ENCODE assay signal across 10 cellular contexts in the genomic region with DNA sequence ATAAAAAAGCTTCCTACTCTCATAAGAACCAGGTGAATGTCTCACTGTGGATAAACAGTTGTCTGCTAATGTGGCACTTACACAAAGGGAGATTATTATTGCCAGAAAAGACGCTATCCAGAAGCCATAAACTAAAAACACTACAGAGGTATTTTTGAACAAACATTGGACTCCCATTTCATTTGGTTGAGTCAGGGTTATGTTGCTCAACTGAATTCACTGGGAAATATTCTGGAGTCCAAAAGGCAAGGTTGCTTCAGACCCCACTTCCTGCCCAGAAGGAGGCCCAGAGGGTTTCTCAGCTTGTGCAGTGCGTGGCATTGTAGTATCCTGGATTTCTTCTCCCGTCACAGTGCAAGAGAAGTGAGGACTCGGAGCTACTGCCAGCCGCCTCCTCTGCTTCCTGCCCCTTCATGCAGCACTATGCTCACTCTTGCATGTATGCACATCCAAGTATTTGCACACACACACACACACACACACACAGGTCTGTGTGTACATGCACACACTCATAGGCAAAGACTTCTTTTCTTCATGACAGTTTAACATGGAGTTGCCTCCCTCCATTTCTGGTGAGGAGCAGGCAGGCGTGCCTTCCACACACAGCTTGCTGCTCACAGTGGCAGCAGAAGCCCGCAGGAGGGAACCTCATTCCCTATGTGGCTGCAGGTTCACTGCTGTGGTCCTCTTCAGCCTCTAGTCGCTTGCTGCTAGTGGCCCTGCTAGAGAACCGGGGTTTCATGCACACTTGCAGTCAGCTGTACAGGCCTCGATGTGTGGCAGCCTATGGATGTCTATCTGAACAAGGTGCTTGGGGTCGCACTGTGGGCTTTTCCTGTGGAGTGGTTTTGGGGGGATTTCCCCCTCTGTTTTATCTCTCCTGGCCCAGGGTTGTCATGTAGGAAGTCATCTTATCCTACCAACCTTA. TPM values are rescaled to one million over a fixed set of nuclear protein-coding genes. Genes with fewer than 3 reads are reported as not detected.
DNase-seq lines count a peak whose midpoint lies in the region; TF ChIP-seq lines count a peak whose summit lies in the region.
"Had no signal": no experiment of that assay in that cellular context is flagged by ENCODE, and none has a peak within 500 bp of the region (broad histone marks: within the 10 kb centered on the region; RNA-seq: fewer than 3 reads in every experiment).

No MANE protein-coding gene starts in this region.

- H3K4me2 ChIP-seq in trophoblast cell (ENCODE audit: low read length) = no peak overlapping the region

- CTCF ChIA-PET in Caco-2 (lab: Charles Lee) (interaction anchor here (0.5 to 0.6 kb wide), 3 partner anchors 18 to 24 kb away, joined by 4 to 13 read pairs (median 4); no protein-coding TSS in a partner anchor), Calu3 (lab: Charles Lee) (no interaction called here)

- peaks cover 7% of the 10 kb centered on the region for H3K79me1 ChIP-seq in trophoblast cell (ENCODE audit: low read length)

- no peak overlapping the region for H2AK5ac ChIP-seq in trophoblast cell (ENCODE audit: low read length)

- H3K18ac ChIP-seq in trophoblast cell (ENCODE audit: low read length) = no peak overlapping the region

- H3K27ac ChIP-seq in trophoblast cell (ENCODE audit: low read depth, low read length) (peak overlapping the region; percentile 52), substantia nigra (ENCODE audit: low read depth, low read length, poor library complexity, severe bottlenecking) (no peak overlapping the region)

- H3K79me2 ChIP-seq in trophoblast cell (ENCODE audit: control insufficient read depth, insufficient read depth, low read length, poor library complexity) = no peaks in the 10 kb centered on the region

- H2BK120ac ChIP-seq in trophoblast cell (ENCODE audit: insufficient read depth, low read length, poor library complexity) = no peak overlapping the region

- peak overlapping the region; percentile 74 for H3K27ac Mint-ChIP-seq in Caco-2 (ENCODE audit: unreplicated experiment)
- H3K27ac Mint-ChIP-seq in Calu3 (ENCODE audit: unreplicated experiment) = no peak overlapping the region

- POLR2A ChIA-PET in Caco-2 (lab: Charles Lee) = interaction anchor here (1.1 kb wide), 1 partner anchor 9 kb away, joined by 3 read pairs; no protein-coding TSS in a partner anchor

- peaks cover 80% of the 10 kb centered on the region for H3K36me3 Mint-ChIP-seq in Caco-2 (ENCODE audit: insufficient read depth, unreplicated experiment)
- peaks cover 12% of the 10 kb centered on the region for H3K36me3 Mint-ChIP-seq in Calu3 (ENCODE audit: insufficient read depth, unreplicated experiment)

- H3K27me3 ChIP-seq in Caco-2 (replicated peaks; ENCODE audit: control insufficient read depth, insufficient read depth, low read length) = no peaks in the 10 kb centered on the region
- no peaks in the 10 kb centered on the region for H3K27me3 ChIP-seq in trophoblast cell (ENCODE audit: insufficient read depth, low read length)

- WGBS in trophoblast cell (ENCODE audit: extremely low coverage, insufficient coverage, insufficient read length) = no CpG with 5 or more reads among the region's 11 CpGs

- peak overlapping the region; percentile 43 for H3K4me3 Mint-ChIP-seq in Caco-2 (ENCODE audit: unreplicated experiment)
- no peak overlapping the region for H3K4me3 Mint-ChIP-seq in Calu3 (ENCODE audit: low read depth, unreplicated experiment)

- H3K9me3 ChIP-seq in Caco-2 (no peaks in the 10 kb centered on the region), trophoblast cell (ENCODE audit: insufficient read depth, low read depth, low read length) (no peaks in the 10 kb centered on the region)

- H3K4me3 ChIP-seq in Caco-2 (ENCODE audit: low read depth, low read length) (no peak overlapping the region), choroid plexus epithelial cell (ENCODE audit: low read depth, low read length) (no peak overlapping the region), trophoblast cell (ENCODE audit: low read depth, low read length) (no peak overlapping the region)

- H2BK12ac ChIP-seq in trophoblast cell (ENCODE audit: low read length) = no peak overlapping the region

- H3K36me3 ChIP-seq in Caco-2 (ENCODE audit: control insufficient read depth, insufficient read depth, low read length) (peaks cover 1% of the 10 kb centered on the region), trophoblast cell (ENCODE audit: control insufficient read depth in 1 of 2, insufficient read depth in 2 of 2, low read length in 2 of 2) (peaks cover 26 to 32% of the 10 kb centered on the region in 2 experiments)

- no peak overlapping the region for H3K9ac ChIP-seq in trophoblast cell (ENCODE audit: low read length)

- H4K91ac ChIP-seq in trophoblast cell (ENCODE audit: low read depth, low read length) = no peak overlapping the region

- DNase-seq in Caco-2 = peak; percentile 78 to 84
- peak; percentile 49 for DNase-seq in NCI-H226
- DNase-seq in choroid plexus epithelial cell (ENCODE audit: low read depth) = peak; percentile 97
- DNase-seq in trophoblast cell = peak; percentile 85 to 94
- no peak for DNase-seq in D341Med (ENCODE audit: low spot score)
- no peak for DNase-seq in posterior vena cava (ENCODE audit: low spot score)
- DNase-seq in substantia nigra (lab: John Stamatoyannopoulos, UW) = no peak
- no peak for DNase-seq in Calu3
- DNase-seq: activated T-cell treated with anti-CD3 and anti-CD28 coated beads, Interleukin-2, amount 50 U/mL, for 1 hour; OCI-M1 had no signal

- H4K8ac ChIP-seq in trophoblast cell (ENCODE audit: low read depth, low read length) = no peak overlapping the region

- no peak overlapping the region for H2AFZ ChIP-seq in trophoblast cell (ENCODE audit: insufficient read depth, low read length, poor library complexity)

- BruUV-seq in Caco-2 (replicated peaks; lab: Mats Ljungman, UMichigan) (no TSS peak), Calu3 (replicated peaks; lab: Mats Ljungman, UMichigan) (no TSS peak)

- no peak for TF ChIP-seq CTCF in Caco-2 (IDR thresholded peaks at IDR 0.05; ENCODE audit: insufficient read depth in 1 of 2, low read depth in 1 of 2, low read length in 1 of 2, severe bottlenecking in 1 of 2, unreplicated experiment in 1 of 2)
- peak; percentile 10 for TF ChIP-seq CTCF in choroid plexus epithelial cell (conservative IDR thresholded peaks at IDR 0.05; ENCODE audit: low read depth, low read length)
- TF ChIP-seq CTCF in Calu3 (IDR thresholded peaks at IDR 0.05; ENCODE audit: unreplicated experiment) = no peak

- H3K27me3 Mint-ChIP-seq in Caco-2 (ENCODE audit: insufficient read depth, unreplicated experiment) (no peaks in the 10 kb centered on the region), Calu3 (ENCODE audit: unreplicated experiment) (no peaks in the 10 kb centered on the region)

- no peak overlapping the region for H3K23ac ChIP-seq in trophoblast cell (ENCODE audit: low read length)

- H3K4ac ChIP-seq in trophoblast cell (ENCODE audit: low read depth, low read length) = no peak overlapping the region

- no peak overlapping the region for H3K14ac ChIP-seq in trophoblast cell (ENCODE audit: low read length)

- H3K9me3 Mint-ChIP-seq in Caco-2 (ENCODE audit: unreplicated experiment) = no peaks in the 10 kb centered on the region
- no peaks in the 10 kb centered on the region for H3K9me3 Mint-ChIP-seq in Calu3 (ENCODE audit: low read depth, unreplicated experiment)

- no peak overlapping the region for H4K12ac ChIP-seq in trophoblast cell (ENCODE audit: low read depth, low read length)

- intact Hi-C loops in Caco-2 (cut with micrococcal nuclease; ENCODE audit: unreplicated experiment) = no loop called here
- intact Hi-C loops in posterior vena cava (cut with DNase I) = no loop called here
- intact Hi-C loops in Calu3 (cut with micrococcal nuclease; ENCODE audit: unreplicated experiment) = no loop called here

- H3K4me1 ChIP-seq in Caco-2 = peaks cover 19% of the 10 kb centered on the region
- peaks cover 7 to 9% of the 10 kb centered on the region in 2 experiments for H3K4me1 ChIP-seq in trophoblast cell (ENCODE audit: control insufficient read depth in 1 of 2, insufficient read depth in 2 of 2, low read length in 2 of 2)

- H2BK5ac ChIP-seq in trophoblast cell (ENCODE audit: low read depth, low read length, poor library complexity) = no peak overlapping the region

- H3K4me1 Mint-ChIP-seq in Caco-2 (ENCODE audit: low read depth, unreplicated experiment) (peaks cover 8% of the 10 kb centered on the region), Calu3 (ENCODE audit: low read depth, unreplicated experiment) (no peaks in the 10 kb centered on the region)

RNA-seq across cellular contexts. Expression of a gene that starts 10.2 kb away (rescaled TPM):
- total RNA-seq in Caco-2 (2022) (60.4 and 80.8 TPM in 2 replicates), posterior vena cava (10 to 100 TPM; 19.5 to 25.9 TPM), Calu3 (2022) (15.8 and 16.7 TPM in 2 replicates)
- 63.7 and 65.3 TPM in 2 replicates for polyA plus RNA-seq in trophoblast cell (2013)

RNA-seq across cellular contexts. Expression of a gene that starts 33.5 kb away (rescaled TPM):
- total RNA-seq in Caco-2 (2022) (146 and 150 TPM in 2 replicates), posterior vena cava (100 to 1,000 TPM in 1 of 2 donors, 10 to 100 TPM in 1; 82.2 to 101 TPM), Calu3 (2022) (95.3 and 104 TPM in 2 replicates)
- 155 and 157 TPM in 2 replicates for polyA plus RNA-seq in trophoblast cell (2013)

RNA-seq across cellular contexts. Expression of a gene that starts 51.4 kb away (rescaled TPM):
- total RNA-seq in Caco-2 (2022) (45.3 and 45.9 TPM in 2 replicates), posterior vena cava (10 to 100 TPM; 10.8 to 13.5 TPM), Calu3 (2022) (19.9 and 23.4 TPM in 2 replicates)
- 17.6 and 19.1 TPM in 2 replicates for polyA plus RNA-seq in trophoblast cell (2013)

Comparison
In these comparisons a context has a peak if more than half of its experiments do, and no peak if none do; other contexts are left out.
1. DNase-seq: peak in Caco-2 (2 of 2), NCI-H226 (single experiment), choroid plexus epithelial cell (single experiment) and trophoblast cell (2 of 2); none in D341Med (single experiment), posterior vena cava (single experiment), substantia nigra (0 of 49) and Calu3 (single experiment).